ENCODE assay signal across 17 cellular contexts in genomic region chr5:117486879-117487391, GRCh38.
A peak's percentile ranks its signal among the peaks of the same experiment; 100 is the strongest.
DNase-seq lines count a peak whose midpoint lies in the region; ATAC-seq and TF ChIP-seq lines count a peak whose summit lies in the region.
"Had no signal": no experiment of that assay in that cellular context is flagged by ENCODE, and none has a peak within 500 bp of the region (broad histone marks: within the 10 kb centered on the region; RNA-seq: fewer than 3 reads in every experiment).

No MANE protein-coding gene starts in this region.

- no peak for TF ChIP-seq CTCF in gastrocnemius medialis (IDR thresholded peaks at IDR 0.05 in 4 of 5, conservative IDR thresholded peaks at IDR 0.05 in 1 of 5)

- no peaks in the 10 kb centered on the region for H3K4me1 ChIP-seq in gastrocnemius medialis
- H3K4me1 ChIP-seq: vagina had no signal

- H3K36me3 ChIP-seq in gastrocnemius medialis, result no peaks in the 10 kb centered on the region
- H3K36me3 ChIP-seq: vagina had no signal

- no peak for TF ChIP-seq POLR2A in gastrocnemius medialis (IDR thresholded peaks at IDR 0.05)

- in situ Hi-C loops in gastrocnemius medialis (cut with MboI; ENCODE audit: low sequenced_read_pairs in 4 of 4), result no loop called here

- H3K9me3 ChIP-seq in gastrocnemius medialis, result no peaks in the 10 kb centered on the region
- H3K9me3 ChIP-seq: vagina had no signal

- no peak overlapping the region for H3K4me3 ChIP-seq in gastrocnemius medialis
- H3K4me3 ChIP-seq: GM23338, vagina had no signal

- intact Hi-C loops in gastrocnemius medialis (cut with DNase I; ENCODE audit: low total_unique reads), result no loop called here

- no peaks in the 10 kb centered on the region for H3K27me3 ChIP-seq in gastrocnemius medialis
- H3K27me3 ChIP-seq: vagina had no signal

- POLR2A ChIA-PET in HEK293T (lab: Yijun Ruan, JAX), result no interaction called here

- CTCF ChIA-PET in HEK293T (lab: Yijun Ruan, JAX), result interaction anchor here (0.6 to 1.0 kb wide), 2 partner anchors 32 to 35 kb away, joined by 3 to 4 read pairs; no protein-coding TSS in a partner anchor

- DNase-seq in COR-L47 (lab: John Stamatoyannopoulos, UW), result peak; percentile 19
- DNase-seq in HEK293T (ENCODE audit: extremely low spot score), result peak; percentile 35
- peak; percentile 91 for DNase-seq in NCI-H2171 treated with DMSO at 0.1 percent for 48 hours (lab: John Stamatoyannopoulos, UW)
- DNase-seq in cerebellar cortex (ENCODE audit: low spot score), result peak; percentile 86
- DNase-seq in stimulated activated CD4-positive, alpha-beta T cell treated with anti-CD3 and anti-CD28 coated beads, Interleukin-4, amount 100 ng/mL, for 4 hours, result no peak
- DNase-seq in gastrocnemius medialis, result no peak
- DNase-seq: activated CD4-positive, alpha-beta memory T cell treated with anti-CD3 and anti-CD28 coated beads, Interleukin-2, amount 10 ng/mL, durations not matched to agents 7 days and 5 days; activated T-cell treated with anti-CD3 and anti-CD28 coated beads, Interleukin-2, amount 50 U/mL, for 72 hours; CD8-positive, alpha-beta T cell; foreskin melanocyte; MM.1S; retina had no signal

- ATAC-seq in GM18502 (IDR thresholded peaks at IDR 0.05; ENCODE audit: poor library complexity, unreplicated experiment), result no peak
- no peak for ATAC-seq in gastrocnemius medialis
- ATAC-seq in GM19395 (IDR thresholded peaks at IDR 0.05; ENCODE audit: unreplicated experiment), result no peak
- ATAC-seq: activated T-cell treated with anti-CD3 and anti-CD28 coated beads, Interleukin-2, amount 50 U/mL, for 72 hours; CD8-positive, alpha-beta T cell; GM23338; Panc1 had no signal

- H3K27ac ChIP-seq in gastrocnemius medialis, result no peak overlapping the region
- H3K27ac ChIP-seq: vagina had no signal

TF ChIP-seq in HEK293T, 16 proteins besides CTCF, POLR2A, EP300 and RAD21:
- no peak for TF ChIP-seq HDGF (IDR thresholded peaks at IDR 0.05; ENCODE audit: borderline replicate concordance)
- peak; percentile 91 for TF ChIP-seq PKNOX1 (IDR thresholded peaks at IDR 0.05)

Comparison
In these comparisons a context has a peak if more than half of its experiments do, and no peak if none do; other contexts are left out.
1. DNase-seq: peak in COR-L47 (single experiment), HEK293T (single experiment), NCI-H2171 treated with DMSO at 0.1 percent for 48 hours (single experiment) and cerebellar cortex (single experiment); none in stimulated activated CD4-positive, alpha-beta T cell treated with anti-CD3 and anti-CD28 coated beads, Interleukin-4, amount 100 ng/mL, for 4 hours (0 of 2) and gastrocnemius medialis (0 of 2).